In the genomic region with DNA sequence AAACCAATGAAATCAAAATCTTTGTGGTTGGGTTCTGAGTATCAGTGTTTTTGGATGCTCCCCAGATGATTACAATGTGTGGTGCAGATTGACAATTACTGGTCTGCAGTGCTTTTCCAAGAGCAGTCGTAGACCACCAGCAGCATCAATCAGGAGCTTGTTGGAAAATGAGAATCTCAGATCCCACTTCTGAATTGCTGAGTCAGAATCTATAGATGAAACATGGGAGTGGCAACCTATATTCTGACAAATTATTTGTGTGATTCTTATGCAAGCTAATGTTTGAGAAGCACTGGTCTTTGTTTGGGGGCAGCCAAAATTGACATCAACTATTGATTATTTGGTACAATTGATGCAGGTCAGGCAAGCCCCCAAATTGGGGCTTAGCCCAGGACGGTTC, we compare ENCODE assay signal across 2 cellular contexts.
TF ChIP-seq lines count a peak whose summit lies in the region.

No MANE protein-coding gene starts in this region.

TF ChIP-seq in IMR-90, 13 proteins besides CTCF, POLR2A, EP300 and RAD21:
- peak; percentile 50 for TF ChIP-seq MAFK (IDR thresholded peaks at IDR 0.05; ENCODE audit: low read depth, low read length)
- TF ChIP-seq MAZ (IDR thresholded peaks at IDR 0.05; ENCODE audit: borderline replicate concordance, low read depth, low read length), result no peak

TF ChIP-seq in WTC11, 78 proteins besides CTCF, POLR2A, EP300 and RAD21:
- TF ChIP-seq ZNF121 (CRISPR knock-in tag; IDR thresholded peaks at IDR 0.05) (no peak), NFYB (CRISPR knock-in tag; conservative IDR thresholded peaks at IDR 0.05; ENCODE audit: low read depth) (no peak), OVOL2 (CRISPR knock-in tag; IDR thresholded peaks at IDR 0.05; ENCODE audit: borderline replicate concordance) (no peak), ATF1 (CRISPR knock-in tag; IDR thresholded peaks at IDR 0.05) (no peak), NR3C1 (CRISPR knock-in tag; conservative IDR thresholded peaks at IDR 0.05; ENCODE audit: low read depth) (no peak)
- TF ChIP-seq, protein P1, sequence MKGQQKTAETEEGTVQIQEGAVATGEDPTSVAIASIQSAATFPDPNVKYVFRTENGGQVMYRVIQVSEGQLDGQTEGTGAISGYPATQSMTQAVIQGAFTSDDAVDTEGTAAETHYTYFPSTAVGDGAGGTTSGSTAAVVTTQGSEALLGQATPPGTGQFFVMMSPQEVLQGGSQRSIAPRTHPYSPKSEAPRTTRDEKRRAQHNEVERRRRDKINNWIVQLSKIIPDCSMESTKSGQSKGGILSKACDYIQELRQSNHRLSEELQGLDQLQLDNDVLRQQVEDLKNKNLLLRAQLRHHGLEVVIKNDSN (CRISPR knock-in tag; IDR thresholded peaks at IDR 0.05), result no peak
